1 cellular context compared by ENCODE assay signal in the genomic region with DNA sequence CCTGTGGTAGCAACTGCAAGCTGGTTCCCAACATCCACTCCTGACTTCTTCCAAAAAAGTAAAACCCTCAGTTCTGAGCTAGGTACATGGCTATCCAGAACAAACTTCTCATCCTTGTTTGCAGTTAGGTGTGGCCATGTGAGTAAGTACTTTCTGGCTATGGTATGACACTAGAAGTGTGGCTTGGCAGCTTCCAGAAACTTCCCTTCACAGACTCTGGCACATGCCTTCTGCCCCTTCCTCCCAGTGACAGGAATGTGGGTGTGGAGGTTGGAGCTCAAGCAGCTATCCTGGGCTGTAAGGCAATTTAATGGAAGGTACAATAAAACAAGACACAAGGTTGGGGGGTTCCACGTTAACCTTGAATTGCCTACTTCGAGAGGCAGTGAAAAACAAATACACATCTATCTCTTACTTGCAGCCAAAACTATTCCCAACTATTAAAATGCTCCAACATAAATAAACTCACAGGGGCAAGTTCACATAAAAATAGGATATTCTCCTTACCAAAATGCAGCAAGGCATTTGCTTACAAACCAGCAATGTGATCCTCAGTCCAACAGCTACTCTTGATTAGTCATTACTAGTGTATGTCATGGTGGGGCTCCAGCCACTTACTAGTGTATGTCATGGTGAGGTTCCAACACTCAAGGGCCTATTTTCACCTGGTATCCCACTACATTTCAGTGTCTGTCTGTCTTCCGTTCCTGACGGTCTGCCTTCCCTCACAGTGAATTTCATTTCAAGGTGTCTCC.
TF ChIP-seq lines count a peak whose summit lies in the region.

No MANE protein-coding gene starts in this region.

TF ChIP-seq in HCT116, 20 proteins besides CTCF, POLR2A, EP300 and RAD21 (continued from another document):
- TF ChIP-seq, protein P1, sequence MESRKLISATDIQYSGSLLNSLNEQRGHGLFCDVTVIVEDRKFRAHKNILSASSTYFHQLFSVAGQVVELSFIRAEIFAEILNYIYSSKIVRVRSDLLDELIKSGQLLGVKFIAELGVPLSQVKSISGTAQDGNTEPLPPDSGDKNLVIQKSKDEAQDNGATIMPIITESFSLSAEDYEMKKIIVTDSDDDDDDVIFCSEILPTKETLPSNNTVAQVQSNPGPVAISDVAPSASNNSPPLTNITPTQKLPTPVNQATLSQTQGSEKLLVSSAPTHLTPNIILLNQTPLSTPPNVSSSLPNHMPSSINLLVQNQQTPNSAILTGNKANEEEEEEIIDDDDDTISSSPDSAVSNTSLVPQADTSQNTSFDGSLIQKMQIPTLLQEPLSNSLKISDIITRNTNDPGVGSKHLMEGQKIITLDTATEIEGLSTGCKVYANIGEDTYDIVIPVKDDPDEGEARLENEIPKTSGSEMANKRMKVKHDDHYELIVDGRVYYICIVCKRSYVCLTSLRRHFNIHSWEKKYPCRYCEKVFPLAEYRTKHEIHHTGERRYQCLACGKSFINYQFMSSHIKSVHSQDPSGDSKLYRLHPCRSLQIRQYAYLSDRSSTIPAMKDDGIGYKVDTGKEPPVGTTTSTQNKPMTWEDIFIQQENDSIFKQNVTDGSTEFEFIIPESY (IDR thresholded peaks at IDR 0.05; ENCODE audit: extremely low read depth, insufficient replicate concordance, low read length), result no peak
- TF ChIP-seq SIN3A (IDR thresholded peaks at IDR 0.05; ENCODE audit: low read depth), result no peak
- TF ChIP-seq, protein P2, sequence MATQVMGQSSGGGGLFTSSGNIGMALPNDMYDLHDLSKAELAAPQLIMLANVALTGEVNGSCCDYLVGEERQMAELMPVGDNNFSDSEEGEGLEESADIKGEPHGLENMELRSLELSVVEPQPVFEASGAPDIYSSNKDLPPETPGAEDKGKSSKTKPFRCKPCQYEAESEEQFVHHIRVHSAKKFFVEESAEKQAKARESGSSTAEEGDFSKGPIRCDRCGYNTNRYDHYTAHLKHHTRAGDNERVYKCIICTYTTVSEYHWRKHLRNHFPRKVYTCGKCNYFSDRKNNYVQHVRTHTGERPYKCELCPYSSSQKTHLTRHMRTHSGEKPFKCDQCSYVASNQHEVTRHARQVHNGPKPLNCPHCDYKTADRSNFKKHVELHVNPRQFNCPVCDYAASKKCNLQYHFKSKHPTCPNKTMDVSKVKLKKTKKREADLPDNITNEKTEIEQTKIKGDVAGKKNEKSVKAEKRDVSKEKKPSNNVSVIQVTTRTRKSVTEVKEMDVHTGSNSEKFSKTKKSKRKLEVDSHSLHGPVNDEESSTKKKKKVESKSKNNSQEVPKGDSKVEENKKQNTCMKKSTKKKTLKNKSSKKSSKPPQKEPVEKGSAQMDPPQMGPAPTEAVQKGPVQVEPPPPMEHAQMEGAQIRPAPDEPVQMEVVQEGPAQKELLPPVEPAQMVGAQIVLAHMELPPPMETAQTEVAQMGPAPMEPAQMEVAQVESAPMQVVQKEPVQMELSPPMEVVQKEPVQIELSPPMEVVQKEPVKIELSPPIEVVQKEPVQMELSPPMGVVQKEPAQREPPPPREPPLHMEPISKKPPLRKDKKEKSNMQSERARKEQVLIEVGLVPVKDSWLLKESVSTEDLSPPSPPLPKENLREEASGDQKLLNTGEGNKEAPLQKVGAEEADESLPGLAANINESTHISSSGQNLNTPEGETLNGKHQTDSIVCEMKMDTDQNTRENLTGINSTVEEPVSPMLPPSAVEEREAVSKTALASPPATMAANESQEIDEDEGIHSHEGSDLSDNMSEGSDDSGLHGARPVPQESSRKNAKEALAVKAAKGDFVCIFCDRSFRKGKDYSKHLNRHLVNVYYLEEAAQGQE (IDR thresholded peaks at IDR 0.05; ENCODE audit: low read depth), result no peak
- no peak for TF ChIP-seq POLR2AphosphoS5 (IDR thresholded peaks at IDR 0.05; ENCODE audit: low read depth, low read length)
- no peak for TF ChIP-seq JUND (IDR thresholded peaks at IDR 0.05)
- no peak for TF ChIP-seq EZH2phosphoT487 (IDR thresholded peaks at IDR 0.05; ENCODE audit: borderline replicate concordance)
- TF ChIP-seq CEBPB (IDR thresholded peaks at IDR 0.05; ENCODE audit: low read depth), result no peak
TF ChIP-seq in HCT116: peak in this region for 0.
